In the genomic region with DNA sequence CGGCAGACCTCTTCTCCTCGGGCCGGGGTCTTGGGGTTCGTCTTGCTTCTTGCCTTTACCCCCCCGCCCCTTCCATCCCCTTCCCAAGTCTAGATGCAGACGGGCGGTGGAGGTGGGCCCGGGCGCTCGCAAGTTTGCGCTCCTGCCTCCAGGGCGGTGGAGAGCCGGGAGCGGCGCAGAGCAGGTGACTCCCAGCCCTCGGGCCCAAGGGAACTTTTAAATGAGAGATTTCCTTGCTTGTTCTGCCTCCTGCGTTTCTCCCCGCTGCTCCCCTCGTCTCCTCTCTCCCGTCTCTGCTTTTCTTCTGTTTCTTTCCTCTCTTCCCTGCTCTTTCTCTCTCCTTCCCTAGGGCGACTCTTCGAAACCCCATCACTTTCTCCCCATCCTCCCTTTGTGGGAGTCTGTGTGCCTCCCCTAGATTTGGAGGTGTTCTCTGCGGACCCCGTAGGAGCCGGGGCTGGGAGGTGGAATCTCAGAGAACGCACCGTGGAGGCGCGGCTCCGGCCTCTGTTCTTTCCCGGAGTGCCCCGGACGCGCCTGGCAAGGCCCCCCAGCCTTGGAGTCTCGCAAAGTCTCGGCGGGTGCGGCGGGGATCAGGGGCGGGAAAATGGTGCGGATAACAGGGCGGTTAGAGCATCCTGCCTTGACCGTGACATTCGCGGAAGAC, we compare ENCODE assay signal across 14 cellular contexts. TPM values are rescaled to one million over a fixed set of nuclear protein-coding genes. Genes with fewer than 3 reads are reported as not detected.
DNase-seq lines count a peak whose midpoint lies in the region; ATAC-seq and TF ChIP-seq lines count a peak whose summit lies in the region.
"Had no signal": no experiment of that assay in that cellular context is flagged by ENCODE, and none has a peak within 500 bp of the region (broad histone marks: within the 10 kb centered on the region; RNA-seq: fewer than 3 reads in every experiment).

No MANE protein-coding gene starts in this region.

- ATAC-seq in GM21515 (IDR thresholded peaks at IDR 0.05; ENCODE audit: unreplicated experiment) (no peak), GM19351 (IDR thresholded peaks at IDR 0.05; ENCODE audit: unreplicated experiment) (no peak)
- ATAC-seq: body of pancreas had no signal

- H3K9me3 Mint-ChIP-seq in activated naive CD4-positive, alpha-beta T cell treated with anti-CD3 and anti-CD28 coated beads, Interleukin-2, amount 10 ng/mL, durations not matched to agents 7 days and 5 days: no peaks in the 10 kb centered on the region
- no peaks in the 10 kb centered on the region for H3K9me3 Mint-ChIP-seq in activated CD4-positive, alpha-beta memory T cell treated with anti-CD3 and anti-CD28 coated beads for 36 hours

- H3K4me1 Mint-ChIP-seq in activated naive CD4-positive, alpha-beta T cell treated with anti-CD3 and anti-CD28 coated beads, Interleukin-2, amount 10 ng/mL, durations not matched to agents 7 days and 5 days: peaks cover 25% of the 10 kb centered on the region
- H3K4me1 Mint-ChIP-seq in activated CD4-positive, alpha-beta memory T cell treated with anti-CD3 and anti-CD28 coated beads for 36 hours (ENCODE audit: low read depth): peaks cover 19% of the 10 kb centered on the region

- peaks cover 21% of the 10 kb centered on the region for H3K4me1 ChIP-seq in iPS-18a (ENCODE audit: control insufficient read depth, low read depth, low read length)
- H3K4me1 ChIP-seq in thyroid gland: peaks cover 20 to 27% of the 10 kb centered on the region in 2 donors
- H3K4me1 ChIP-seq: SJCRH30 had no signal

- H3K4me3 Mint-ChIP-seq in activated naive CD4-positive, alpha-beta T cell treated with anti-CD3 and anti-CD28 coated beads, Interleukin-2, amount 10 ng/mL, durations not matched to agents 7 days and 5 days: peak overlapping the region; percentile 44
- peak overlapping the region; percentile 32 for H3K4me3 Mint-ChIP-seq in activated CD4-positive, alpha-beta memory T cell treated with anti-CD3 and anti-CD28 coated beads for 36 hours

- POLR2A ChIA-PET in activated CD4-positive, alpha-beta memory T cell treated with anti-CD3 and anti-CD28 coated beads for 36 hours (lab: Charles Lee): interaction anchor here (1.5 kb wide), 1 partner anchor 59 kb away, joined by 3 read pairs; no protein-coding TSS in a partner anchor

- no peaks in the 10 kb centered on the region for H3K36me3 Mint-ChIP-seq in activated naive CD4-positive, alpha-beta T cell treated with anti-CD3 and anti-CD28 coated beads, Interleukin-2, amount 10 ng/mL, durations not matched to agents 7 days and 5 days
- H3K36me3 Mint-ChIP-seq in activated CD4-positive, alpha-beta memory T cell treated with anti-CD3 and anti-CD28 coated beads for 36 hours: no peaks in the 10 kb centered on the region

- H3K27me3 Mint-ChIP-seq in activated naive CD4-positive, alpha-beta T cell treated with anti-CD3 and anti-CD28 coated beads, Interleukin-2, amount 10 ng/mL, durations not matched to agents 7 days and 5 days: peaks cover 88% of the 10 kb centered on the region
- H3K27me3 Mint-ChIP-seq in activated CD4-positive, alpha-beta memory T cell treated with anti-CD3 and anti-CD28 coated beads for 36 hours: peaks cover 56% of the 10 kb centered on the region

- no peak overlapping the region for H3K27ac Mint-ChIP-seq in activated naive CD4-positive, alpha-beta T cell treated with anti-CD3 and anti-CD28 coated beads, Interleukin-2, amount 10 ng/mL, durations not matched to agents 7 days and 5 days
- no peak overlapping the region for H3K27ac Mint-ChIP-seq in activated CD4-positive, alpha-beta memory T cell treated with anti-CD3 and anti-CD28 coated beads for 36 hours

- TF ChIP-seq CTCF in thyroid gland (IDR thresholded peaks at IDR 0.05): no peak

- peak overlapping the region; percentile 78 for H3K4me3 ChIP-seq in iPS-18a (ENCODE audit: low read length)
- H3K4me3 ChIP-seq in thyroid gland (replicated peaks in 1 of 3): no peak overlapping the region
- H3K4me3 ChIP-seq: body of pancreas, SJCRH30 had no signal

- H3K36me3 ChIP-seq in iPS-18a (ENCODE audit: control insufficient read depth, low read depth, low read length): no peaks in the 10 kb centered on the region
- H3K36me3 ChIP-seq in thyroid gland: no peaks in the 10 kb centered on the region
- H3K36me3 ChIP-seq: SJCRH30 had no signal

- 1 to 2% methylated on average over 43 of the region's 45 CpGs for WGBS in thyroid gland, 2 donors

- TF ChIP-seq POLR2A in thyroid gland (IDR thresholded peaks at IDR 0.05): no peak

- intact Hi-C loops in activated CD4-positive, alpha-beta memory T cell treated with anti-CD3 and anti-CD28 coated beads for 36 hours (cut with micrococcal nuclease): no loop called here
- intact Hi-C loops in thyroid gland (cut with DNase I): no loop called here

- peak overlapping the region; percentile 37 for H3K9ac ChIP-seq in iPS-18a (ENCODE audit: low read length)

- DNase-seq in activated naive CD4-positive, alpha-beta T cell treated with anti-CD3 and anti-CD28 coated beads, Interleukin-2, amount 10 ng/mL, durations not matched to agents 7 days and 5 days: no peak
- DNase-seq in activated naive CD4-positive, alpha-beta T cell treated with Interleukin-2 at 50 U/mL for 16 hours: no peak
- DNase-seq in activated CD4-positive, alpha-beta memory T cell treated with anti-CD3 and anti-CD28 coated beads for 36 hours: no peak
- peak; percentile 39 to 58 for DNase-seq in thyroid gland
- no peak for DNase-seq in activated CD4-positive, CD25-positive, alpha-beta regulatory T cell (lab: John Stamatoyannopoulos, UW)
- DNase-seq: body of pancreas; DMS79 treated with DMSO at 0.1 percent for 48 hours; IMR-90; kidney glomerular epithelial cell; SJCRH30; stimulated activated CD4-positive, alpha-beta T cell treated with anti-CD3 and anti-CD28 coated beads, Interleukin-4, amount 100 ng/mL, for 4 hours had no signal

- CTCF ChIA-PET in activated naive CD4-positive, alpha-beta T cell treated with anti-CD3 and anti-CD28 coated beads, Interleukin-2, amount 10 ng/mL, durations not matched to agents 7 days and 5 days (lab: Charles Lee): no interaction called here
- CTCF ChIA-PET in activated CD4-positive, alpha-beta memory T cell treated with anti-CD3 and anti-CD28 coated beads for 36 hours (lab: Charles Lee): no interaction called here

- no peaks in the 10 kb centered on the region for H3K9me3 ChIP-seq in iPS-18a (ENCODE audit: control insufficient read depth, low read depth, low read length)
- no peaks in the 10 kb centered on the region for H3K9me3 ChIP-seq in thyroid gland
- H3K9me3 ChIP-seq: body of pancreas, SJCRH30 had no signal

- H3K27ac ChIP-seq in iPS-18a (ENCODE audit: low read length) (no peak overlapping the region), thyroid gland (peak overlapping the region; percentile 10 to 58 (median 17))
- H3K27ac ChIP-seq: body of pancreas, SJCRH30 had no signal

- H3K27me3 ChIP-seq in iPS-18a (ENCODE audit: control insufficient read depth, insufficient read depth, low read length) (peaks cover 51% of the 10 kb centered on the region), thyroid gland (no peaks in the 10 kb centered on the region)

RNA-seq across cellular contexts. Expression of gene CUX2, which starts 1.1 kb away (rescaled TPM):
- total RNA-seq in activated CD4-positive, alpha-beta memory T cell treated with anti-CD3 and anti-CD28 coated beads for 36 hours: under 1 TPM in 1 of 2 experiments, not detected in 1; 0.02 TPM
- 10 to 100 TPM in 2 of 4 donors, 1 to 10 TPM in 2; 2.6 to 12.4 (median 10.5) TPM for total RNA-seq in thyroid gland
- total RNA-seq: body of pancreas, IMR-90, SJCRH30 had no signal

Comparison
In these comparisons a context has a peak if more than half of its experiments do, and no peak if none do; other contexts are left out.
1. DNase-seq: peak in thyroid gland (2 of 2); none in activated naive CD4-positive, alpha-beta T cell treated with anti-CD3 and anti-CD28 coated beads, Interleukin-2, amount 10 ng/mL, durations not matched to agents 7 days and 5 days (single experiment), activated naive CD4-positive, alpha-beta T cell treated with Interleukin-2 at 50 U/mL for 16 hours (single experiment), activated CD4-positive, alpha-beta memory T cell treated with anti-CD3 and anti-CD28 coated beads for 36 hours (single experiment) and activated CD4-positive, CD25-positive, alpha-beta regulatory T cell (0 of 4).